In the genomic region with DNA sequence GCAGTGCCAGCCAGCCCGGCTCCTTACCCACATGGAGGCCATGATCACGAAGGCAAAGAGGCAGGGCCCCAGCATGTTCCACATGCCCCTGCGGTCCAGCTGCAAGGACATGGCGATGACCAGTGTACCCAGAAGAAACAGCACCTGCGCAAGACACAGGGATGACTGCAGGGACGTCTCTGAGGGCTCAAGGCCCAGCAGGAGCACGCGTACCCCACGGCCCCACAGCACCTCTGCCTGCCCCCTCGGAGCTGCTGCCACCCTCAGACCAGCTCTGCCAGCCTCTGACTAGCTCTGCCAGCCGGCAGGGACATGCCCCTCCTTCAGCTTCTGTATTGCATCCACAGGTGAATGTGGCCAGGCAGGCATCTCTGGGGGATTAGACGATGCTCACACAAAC, we compare ENCODE assay signal across 14 cellular contexts.
"Had no signal": no experiment of that assay in that cellular context is flagged by ENCODE, and none has a peak within 500 bp of the region (broad histone marks: within the 10 kb centered on the region; RNA-seq: fewer than 3 reads in every experiment).

No MANE protein-coding gene starts in this region.

- ATAC-seq: effector memory CD8-positive, alpha-beta T cell; gastroesophageal sphincter; left colon; left ventricle myocardium superior; sciatic nerve had no signal

- H3K27me3 Mint-ChIP-seq: effector memory CD8-positive, alpha-beta T cell; naive B cell had no signal

- H3K9me3 Mint-ChIP-seq: effector memory CD8-positive, alpha-beta T cell; naive B cell; nephron had no signal

- H3K27ac ChIP-seq: esophagus squamous epithelium, gastroesophageal sphincter, hepatocyte, neutrophil had no signal

- DNase-seq: effector memory CD8-positive, alpha-beta T cell; esophagus squamous epithelium; foreskin fibroblast; left colon; left ventricle myocardium superior; mesendoderm; naive B cell; stimulated activated CD4-positive, alpha-beta T cell treated with anti-CD3 and anti-CD28 coated beads, Interleukin-12 subunit alpha, Interleukin-12 subunit beta, amount 100 ng/mL, for 4 hours; stimulated activated naive CD4-positive, alpha-beta T cell treated with Interleukin-2 at 50 U/mL for 16 hours had no signal

- H3K27me3 ChIP-seq: esophagus squamous epithelium, gastroesophageal sphincter, hepatocyte had no signal

- H3K27ac Mint-ChIP-seq: effector memory CD8-positive, alpha-beta T cell; nephron had no signal

- H3K4me3 ChIP-seq: esophagus squamous epithelium, gastroesophageal sphincter, hepatocyte had no signal

- H3K9me3 ChIP-seq: esophagus squamous epithelium, gastroesophageal sphincter, neutrophil had no signal

- H3K4me2 ChIP-seq: hepatocyte had no signal
